20 cellular contexts compared by ENCODE assay signal in the genomic region with DNA sequence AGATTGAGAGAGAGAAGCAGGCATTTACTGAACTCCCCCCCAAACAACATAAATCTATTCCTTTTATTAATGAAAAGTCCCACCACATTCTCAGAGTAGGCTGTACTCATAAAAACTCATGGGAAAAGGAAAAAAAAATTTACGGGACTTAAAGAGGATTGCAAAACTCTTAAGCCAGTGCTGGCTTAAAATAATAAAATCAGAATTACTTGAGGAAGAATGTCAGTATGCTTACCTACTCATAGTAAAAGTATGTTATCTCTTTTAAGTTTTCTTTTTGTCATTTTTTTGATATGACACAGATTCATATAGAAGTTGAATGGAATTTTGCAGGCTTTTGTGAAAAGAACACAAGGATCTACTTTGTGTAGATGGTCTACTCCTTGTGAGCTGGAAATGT.
"Had no signal": no experiment of that assay in that cellular context is flagged by ENCODE, and none has a peak within 500 bp of the region (broad histone marks: within the 10 kb centered on the region; RNA-seq: fewer than 3 reads in every experiment).

No MANE protein-coding gene starts in this region.

- H3K27me3 ChIP-seq: sigmoid colon, suprapubic skin, upper lobe of right lung had no signal

- H3K36me3 Mint-ChIP-seq: activated CD4-positive, alpha-beta memory T cell treated with anti-CD3 and anti-CD28 coated beads for 36 hours; activated naive CD8-positive, alpha-beta T cell treated with anti-CD3 and anti-CD28 coated beads, Interleukin-2, amount 10 ng/mL, durations not matched to agents 7 days and 5 days; immature natural killer cell had no signal

- H3K4me3 ChIP-seq: lower lobe of right lung, psoas muscle, sigmoid colon, suprapubic skin, upper lobe of right lung had no signal

- H3K9me3 ChIP-seq: lower lobe of right lung, psoas muscle, sigmoid colon, suprapubic skin, upper lobe of right lung had no signal

- H3K4me1 Mint-ChIP-seq: activated naive CD8-positive, alpha-beta T cell treated with anti-CD3 and anti-CD28 coated beads, Interleukin-2, amount 10 ng/mL, durations not matched to agents 7 days and 5 days; immature natural killer cell; naive thymus-derived CD4-positive, alpha-beta T cell had no signal

- H3K27ac ChIP-seq: lower lobe of right lung, psoas muscle, sigmoid colon, suprapubic skin, upper lobe of right lung had no signal

- H3K4me1 ChIP-seq: lower lobe of right lung, psoas muscle, sigmoid colon, suprapubic skin, upper lobe of right lung had no signal

- H3K9me3 Mint-ChIP-seq: immature natural killer cell had no signal

- H3K27me3 Mint-ChIP-seq: activated CD4-positive, alpha-beta memory T cell treated with anti-CD3 and anti-CD28 coated beads for 36 hours; activated naive CD8-positive, alpha-beta T cell treated with anti-CD3 and anti-CD28 coated beads, Interleukin-2, amount 10 ng/mL, durations not matched to agents 7 days and 5 days; naive thymus-derived CD4-positive, alpha-beta T cell had no signal

- H3K36me3 ChIP-seq: lower lobe of right lung, sigmoid colon, suprapubic skin, upper lobe of right lung had no signal

- H3K4me3 Mint-ChIP-seq: activated CD4-positive, alpha-beta memory T cell treated with anti-CD3 and anti-CD28 coated beads for 36 hours; activated naive CD8-positive, alpha-beta T cell treated with anti-CD3 and anti-CD28 coated beads, Interleukin-2, amount 10 ng/mL, durations not matched to agents 7 days and 5 days; activated T-cell treated with anti-CD3 and anti-CD28 coated beads, Interleukin-2, amount 50 U/mL, for 4 hours; immature natural killer cell; naive thymus-derived CD4-positive, alpha-beta T cell had no signal

- H3K27ac Mint-ChIP-seq: activated CD4-positive, alpha-beta memory T cell treated with anti-CD3 and anti-CD28 coated beads for 36 hours; activated naive CD8-positive, alpha-beta T cell treated with anti-CD3 and anti-CD28 coated beads, Interleukin-2, amount 10 ng/mL, durations not matched to agents 7 days and 5 days; immature natural killer cell; naive thymus-derived CD4-positive, alpha-beta T cell had no signal

- DNase-seq: activated CD4-positive, alpha-beta memory T cell treated with anti-CD3 and anti-CD28 coated beads for 36 hours; activated CD4-positive, alpha-beta T cell treated with anti-CD3 and anti-CD28 coated beads for 1 hour; activated gamma-delta T cell treated with Interleukin-2 at 50 U/mL for 16 hours; activated naive CD8-positive, alpha-beta T cell treated with anti-CD3 and anti-CD28 coated beads, Interleukin-2, amount 10 ng/mL, durations not matched to agents 7 days and 5 days; activated T-cell treated with anti-CD3 and anti-CD28 coated beads, Interleukin-2, amount 50 U/mL, for 4 hours; central memory CD4-positive, alpha-beta T cell; dermis blood vessel endothelial cell; immature natural killer cell; left cardiac atrium; lower lobe of right lung; naive thymus-derived CD4-positive, alpha-beta T cell; nucleus accumbens; psoas muscle; sigmoid colon; stimulated activated CD4-positive, alpha-beta T cell treated with anti-CD3 and anti-CD28 coated beads, Interleukin-4, amount 100 ng/mL, for 1 hour; stimulated activated CD8-positive, alpha-beta memory T cell treated with anti-CD3 and anti-CD28 coated beads, Interleukin-4, amount 100 ng/mL, for 48 hours; stimulated activated naive CD8-positive, alpha-beta T cell treated with anti-CD3 and anti-CD28 coated beads, Interleukin-15, Interleukin-2, amounts not matched to agents 100 U/mL and 50 U/mL, for 24 hours; T-helper 9 cell; upper lobe of right lung had no signal
